In the genomic region with DNA sequence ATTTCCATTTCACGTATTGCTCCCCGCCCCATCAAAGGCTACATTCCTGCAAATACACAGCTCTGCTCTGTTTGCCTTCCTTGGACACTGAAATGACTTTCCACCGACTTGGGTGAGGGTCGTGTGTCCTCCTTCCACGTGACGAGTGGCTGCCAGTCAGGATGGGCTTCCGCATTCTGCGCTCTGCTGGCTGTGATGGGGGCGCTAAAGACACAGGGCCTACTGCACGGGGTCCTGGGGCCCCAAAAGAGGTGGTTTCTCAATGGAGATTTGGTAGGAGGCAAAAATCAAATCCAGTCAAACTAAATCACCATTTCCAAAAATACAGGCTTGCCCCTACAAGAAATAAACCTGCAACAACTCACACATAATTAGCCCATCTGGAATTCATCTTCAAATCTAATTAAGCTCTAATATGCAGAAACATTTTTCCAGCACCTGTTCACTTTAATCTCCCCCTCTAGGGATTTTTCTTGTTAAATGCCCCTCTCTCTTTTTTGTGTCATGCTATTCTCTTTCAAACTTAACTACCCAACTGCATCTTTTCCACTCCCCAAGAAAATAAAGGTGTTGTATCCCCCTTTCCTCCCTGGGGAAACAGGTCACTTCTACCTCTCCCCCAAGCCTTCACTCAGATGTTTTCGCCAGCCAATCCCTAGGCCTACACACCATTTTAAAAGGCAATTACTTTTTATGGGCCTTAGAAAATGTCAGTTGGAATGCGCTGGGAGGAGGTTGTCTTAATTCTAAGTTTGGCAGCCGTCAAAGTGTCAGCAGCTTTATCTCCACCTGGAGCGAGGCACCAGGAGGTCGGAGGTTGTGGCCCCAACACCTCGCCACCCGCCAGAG, we compare ENCODE assay signal across 18 cellular contexts.
DNase-seq lines count a peak whose midpoint lies in the region; ATAC-seq and TF ChIP-seq lines count a peak whose summit lies in the region.
"Had no signal": no experiment of that assay in that cellular context is flagged by ENCODE, and none has a peak within 500 bp of the region (broad histone marks: within the 10 kb centered on the region; RNA-seq: fewer than 3 reads in every experiment).

No MANE protein-coding gene starts in this region.

- no peak for ATAC-seq in HG03571 (IDR thresholded peaks at IDR 0.05; ENCODE audit: unreplicated experiment)
- ATAC-seq in HG02759 (IDR thresholded peaks at IDR 0.05; ENCODE audit: unreplicated experiment): no peak
- ATAC-seq: effector memory CD8-positive, alpha-beta T cell had no signal

- peak overlapping the region; percentile 10; the same call in 1 of the 2 replicates for H3K27ac ChIP-seq in C4-2B
- H3K27ac ChIP-seq: parathyroid adenoma, tibial nerve had no signal

- no peak for TF ChIP-seq CTCF in C4-2B (conservative IDR thresholded peaks at IDR 0.05)

- peak; percentile 9 for DNase-seq in ELF-1 (ENCODE audit: low read depth, low spot score)
- DNase-seq in NCI-H82 (lab: John Stamatoyannopoulos, UW): peak; percentile 63
- peak; percentile 2 for DNase-seq in epidermal melanocyte (ENCODE audit: insufficient read length, low spot score)
- no peak for DNase-seq in NAMALWA (ENCODE audit: low spot score)
- no peak for DNase-seq in NCI-H1105 (lab: John Stamatoyannopoulos, UW)
- DNase-seq: activated CD4-positive, alpha-beta T cell treated with anti-CD3 and anti-CD28 coated beads for 4 hours; activated CD8-positive, alpha-beta memory T cell treated with anti-CD3 and anti-CD28 coated beads, Interleukin-2, amount 50 U/mL, for 4 hours; activated gamma-delta T cell treated with Interleukin-2 at 50 U/mL for 16 hours; effector memory CD8-positive, alpha-beta T cell; NCI-H226; RPMI8226; stimulated activated naive CD4-positive, alpha-beta T cell treated with Interleukin-2 at 50 U/mL for 16 hours; SW 1271 had no signal

Comparison
In these comparisons a context has a peak if more than half of its experiments do, and no peak if none do; other contexts are left out.
1. DNase-seq: peak in ELF-1 (single experiment), NCI-H82 (single experiment) and epidermal melanocyte (single experiment); none in NAMALWA (single experiment) and NCI-H1105 (single experiment).